Comparison of ENCODE assay signal across 33 cellular contexts in genomic region chrX:131226591-131226990, GRCh38.
"Had no signal": no experiment of that assay in that cellular context is flagged by ENCODE, and none has a peak within 500 bp of the region (broad histone marks: within the 10 kb centered on the region; RNA-seq: fewer than 3 reads in every experiment).

No MANE protein-coding gene starts in this region.

- H3K36me3 ChIP-seq: adrenal gland, cardiac muscle cell had no signal

- H3K27me3 ChIP-seq: cardiac muscle cell had no signal

- H3K4me3 ChIP-seq: adrenal gland, cardiac muscle cell had no signal

- FAIRE-seq: bronchial epithelial cell, TTC549 had no signal

- H3K9me3 ChIP-seq: adrenal gland had no signal

- H3K4me1 ChIP-seq: adrenal gland had no signal

- ATAC-seq: activated CD8-positive, alpha-beta T cell treated with anti-CD3 and anti-CD28 coated beads for 36 hours; activated naive CD4-positive, alpha-beta T cell treated with anti-CD3 and anti-CD28 coated beads, Interleukin-2, amount 50 U/mL, for 72 hours; activated T-cell treated with anti-CD3 and anti-CD28 coated beads, Interleukin-2, amount 50 U/mL, for 4 hours; activated T-cell treated with anti-CD3 and anti-CD28 coated beads, Interleukin-2, amount 50 U/mL, for 72 hours; activated T-helper 17 cell treated with anti-CD3 and anti-CD28 coated beads, Interleukin-2, amount 50 U/mL, for 72 hours had no signal

- DNase-seq: activated B cell treated with CpG ODN at 0.5 μM for 24 hours; activated CD4-positive, alpha-beta memory T cell treated with anti-CD3 and anti-CD28 coated beads for 36 hours; activated CD4-positive, alpha-beta T cell treated with anti-CD3 and anti-CD28 coated beads for 4 hours; activated CD4-positive, alpha-beta T cell treated with anti-CD3 and anti-CD28 coated beads, Interleukin-2, amount 10 ng/mL, durations not matched to agents 24 days and 14 days; activated CD4-positive, alpha-beta T cell treated with anti-CD3 and anti-CD28 coated beads, Interleukin-2, amount 50 U/mL, for 1 hour; activated CD4-positive, alpha-beta T cell treated with anti-CD3 and anti-CD28 coated beads, Interleukin-2, amount 50 U/mL, for 4 hours; activated CD4-positive, CD25-positive, alpha-beta regulatory T cell treated with anti-CD3 and anti-CD28 coated beads, Interleukin-2, amount 50 U/mL, for 72 hours; activated CD8-positive, alpha-beta memory T cell treated with anti-CD3 and anti-CD28 coated beads, Interleukin-2, amount 50 U/mL, for 4 hours; activated CD8-positive, alpha-beta T cell treated with anti-CD3 and anti-CD28 coated beads for 36 hours; activated effector memory CD4-positive, alpha-beta T cell treated with anti-CD3 and anti-CD28 coated beads, Interleukin-2, amount 50 U/mL, for 16 hours; activated gamma-delta T cell treated with Interleukin-2 at 50 U/mL for 16 hours; activated naive CD4-positive, alpha-beta T cell; activated naive CD4-positive, alpha-beta T cell treated with anti-CD3 and anti-CD28 coated beads for 36 hours; activated naive CD4-positive, alpha-beta T cell treated with anti-CD3 and anti-CD28 coated beads, Interleukin-2, amount 50 U/mL, for 16 hours; activated naive CD8-positive, alpha-beta T cell treated with anti-CD3 and anti-CD28 coated beads for 36 hours; activated T-cell treated with anti-CD3 and anti-CD28 coated beads for 4 hours; activated T-cell treated with anti-CD3 and anti-CD28 coated beads, Interleukin-2, amount 50 U/mL, for 1 hour; activated T-cell treated with anti-CD3 and anti-CD28 coated beads, Interleukin-2, amount 50 U/mL, for 4 hours; activated T-cell treated with anti-CD3 and anti-CD28 coated beads, Interleukin-2, amount 50 U/mL, for 72 hours; adrenal gland; amniotic stem cell; aorta; caudate nucleus; cerebellar nuclear complex; T-helper 1 cell; T-helper 2 cell; T-helper 9 cell had no signal

- H3K27ac ChIP-seq: adrenal gland, cardiac muscle cell, VCaP had no signal
